16 cellular contexts compared by ENCODE assay signal in genomic region chr5:131981516-131981915, GRCh38. TPM values are rescaled to one million over a fixed set of nuclear protein-coding genes. Genes with fewer than 3 reads are reported as not detected.
DNase-seq lines count a peak whose midpoint lies in the region; ATAC-seq and TF ChIP-seq lines count a peak whose summit lies in the region.
"Had no signal": no experiment of that assay in that cellular context is flagged by ENCODE, and none has a peak within 500 bp of the region (broad histone marks: within the 10 kb centered on the region; RNA-seq: fewer than 3 reads in every experiment).

No MANE protein-coding gene starts in this region.

- no peaks in the 10 kb centered on the region for H3K27me3 ChIP-seq in RWPE2 (ENCODE audit: insufficient read depth, poor library complexity, severe bottlenecking)
- no peaks in the 10 kb centered on the region for H3K27me3 ChIP-seq in vagina

- H3K36me3 ChIP-seq in RWPE2 (ENCODE audit: low read depth) (no peaks in the 10 kb centered on the region), vagina (no peaks in the 10 kb centered on the region)

- H3K4me1 Mint-ChIP-seq in activated T-helper 1 cell treated with anti-CD3 and anti-CD28 coated beads, Interleukin-12 subunit alpha, Interleukin-12 subunit beta, Interleukin-2, Interleukin-4 antibody, amounts not matched to agents 30 ng/mL and 10 ng/mL and 1 ng/mL, durations not matched to agents 14 hours and 24 hours and 36 hours (ENCODE audit: low read depth): peaks cover 28% of the 10 kb centered on the region
- peaks cover 50% of the 10 kb centered on the region for H3K4me1 Mint-ChIP-seq in stimulated activated effector memory CD8-positive, alpha-beta T cell treated with anti-CD3 and anti-CD28 coated beads, Interleukin-12 subunit alpha, Interleukin-12 subunit beta, amount 100 ng/mL, for 72 hours
- H3K4me1 Mint-ChIP-seq: CD14-positive monocyte, H9 had no signal

- peaks cover 6% of the 10 kb centered on the region for H3K36me3 Mint-ChIP-seq in activated T-helper 1 cell treated with anti-CD3 and anti-CD28 coated beads, Interleukin-12 subunit alpha, Interleukin-12 subunit beta, Interleukin-2, Interleukin-4 antibody, amounts not matched to agents 30 ng/mL and 10 ng/mL and 1 ng/mL, durations not matched to agents 14 hours and 24 hours and 36 hours (ENCODE audit: low read depth)
- no peaks in the 10 kb centered on the region for H3K36me3 Mint-ChIP-seq in stimulated activated effector memory CD8-positive, alpha-beta T cell treated with anti-CD3 and anti-CD28 coated beads, Interleukin-12 subunit alpha, Interleukin-12 subunit beta, amount 100 ng/mL, for 72 hours
- H3K36me3 Mint-ChIP-seq: CD14-positive monocyte; CD8-positive, alpha-beta T cell had no signal

- H3K4me1 ChIP-seq in RWPE2 (ENCODE audit: insufficient read depth, poor library complexity, severe bottlenecking) (no peaks in the 10 kb centered on the region), vagina (no peaks in the 10 kb centered on the region)
- H3K4me1 ChIP-seq: A549 had no signal

- H3K27me3 Mint-ChIP-seq in activated T-helper 1 cell treated with anti-CD3 and anti-CD28 coated beads, Interleukin-12 subunit alpha, Interleukin-12 subunit beta, Interleukin-2, Interleukin-4 antibody, amounts not matched to agents 30 ng/mL and 10 ng/mL and 1 ng/mL, durations not matched to agents 14 hours and 24 hours and 36 hours (ENCODE audit: insufficient read depth): peaks cover 21% of the 10 kb centered on the region

- no peaks in the 10 kb centered on the region for H3K9me3 Mint-ChIP-seq in activated T-helper 1 cell treated with anti-CD3 and anti-CD28 coated beads, Interleukin-12 subunit alpha, Interleukin-12 subunit beta, Interleukin-2, Interleukin-4 antibody, amounts not matched to agents 30 ng/mL and 10 ng/mL and 1 ng/mL, durations not matched to agents 14 hours and 24 hours and 36 hours
- no peaks in the 10 kb centered on the region for H3K9me3 Mint-ChIP-seq in stimulated activated effector memory CD8-positive, alpha-beta T cell treated with anti-CD3 and anti-CD28 coated beads, Interleukin-12 subunit alpha, Interleukin-12 subunit beta, amount 100 ng/mL, for 72 hours
- H3K9me3 Mint-ChIP-seq: CD14-positive monocyte; CD8-positive, alpha-beta T cell; H9 had no signal

- no peak for TF ChIP-seq POLR2A in vagina (IDR thresholded peaks at IDR 0.05)

- H3K9me3 ChIP-seq in RWPE2 (ENCODE audit: severe bottlenecking) (no peaks in the 10 kb centered on the region), vagina (no peaks in the 10 kb centered on the region)
- H3K9me3 ChIP-seq: A549 had no signal

- H3K4me3 Mint-ChIP-seq in activated T-helper 1 cell treated with anti-CD3 and anti-CD28 coated beads, Interleukin-12 subunit alpha, Interleukin-12 subunit beta, Interleukin-2, Interleukin-4 antibody, amounts not matched to agents 30 ng/mL and 10 ng/mL and 1 ng/mL, durations not matched to agents 14 hours and 24 hours and 36 hours: no peak overlapping the region
- H3K4me3 Mint-ChIP-seq in stimulated activated effector memory CD8-positive, alpha-beta T cell treated with anti-CD3 and anti-CD28 coated beads, Interleukin-12 subunit alpha, Interleukin-12 subunit beta, amount 100 ng/mL, for 72 hours: no peak overlapping the region
- H3K4me3 Mint-ChIP-seq: CD14-positive monocyte; CD8-positive, alpha-beta T cell; H9 had no signal

- DNase-seq in RWPE2 (ENCODE audit: low spot score) (no peak), GM20000 (ENCODE audit: low spot score) (no peak), vagina (ENCODE audit: extremely low spot score in 2 of 2) (no peak)
- no peak for DNase-seq in activated T-helper 1 cell treated with anti-CD3 and anti-CD28 coated beads, Interleukin-12 subunit alpha, Interleukin-12 subunit beta, Interleukin-2, Interleukin-4 antibody, amounts not matched to agents 30 ng/mL and 10 ng/mL and 1 ng/mL, durations not matched to agents 14 hours and 24 hours and 36 hours (ENCODE audit: low spot score)
- DNase-seq in stimulated activated effector memory CD8-positive, alpha-beta T cell treated with anti-CD3 and anti-CD28 coated beads, Interleukin-12 subunit alpha, Interleukin-12 subunit beta, amount 100 ng/mL, for 72 hours (ENCODE audit: low spot score in 2 of 2): no peak
- DNase-seq: CD8-positive, alpha-beta T cell; COR-L47; DMS153; DMS79 treated with DMSO at 0.1 percent for 48 hours; EL; GOT3; H9 had no signal

- TF ChIP-seq CTCF in RWPE2 (IDR thresholded peaks at IDR 0.05; ENCODE audit: poor library complexity, severe bottlenecking) (no peak), GM20000 (IDR thresholded peaks at IDR 0.05; ENCODE audit: extremely low read depth, missing control alignments) (no peak), vagina (IDR thresholded peaks at IDR 0.05) (no peak)

- intact Hi-C loops in activated T-helper 1 cell treated with anti-CD3 and anti-CD28 coated beads, Interleukin-12 subunit alpha, Interleukin-12 subunit beta, Interleukin-2, Interleukin-4 antibody, amounts not matched to agents 30 ng/mL and 10 ng/mL and 1 ng/mL, durations not matched to agents 14 hours and 24 hours and 36 hours (cut with micrococcal nuclease): no loop called here
- intact Hi-C loops in vagina (cut with DNase I): no loop called here

- peak; percentile 30 for ATAC-seq in RWPE2 (ENCODE audit: low read depth)
- ATAC-seq in esophagus mucosa: peak; percentile 39
- ATAC-seq in stimulated activated effector memory CD8-positive, alpha-beta T cell treated with anti-CD3 and anti-CD28 coated beads, Interleukin-12 subunit alpha, Interleukin-12 subunit beta, amount 100 ng/mL, for 72 hours: no peak
- ATAC-seq: A549; CD8-positive, alpha-beta T cell had no signal

- H3K4me3 ChIP-seq in RWPE2 (ENCODE audit: severe bottlenecking) (no peak overlapping the region), vagina (no peak overlapping the region)
- H3K4me3 ChIP-seq: A549 had no signal

- H3K27ac Mint-ChIP-seq in activated T-helper 1 cell treated with anti-CD3 and anti-CD28 coated beads, Interleukin-12 subunit alpha, Interleukin-12 subunit beta, Interleukin-2, Interleukin-4 antibody, amounts not matched to agents 30 ng/mL and 10 ng/mL and 1 ng/mL, durations not matched to agents 14 hours and 24 hours and 36 hours: peak overlapping the region; percentile 50
- peak overlapping the region; percentile 6 for H3K27ac Mint-ChIP-seq in stimulated activated effector memory CD8-positive, alpha-beta T cell treated with anti-CD3 and anti-CD28 coated beads, Interleukin-12 subunit alpha, Interleukin-12 subunit beta, amount 100 ng/mL, for 72 hours
- H3K27ac Mint-ChIP-seq: CD14-positive monocyte; CD8-positive, alpha-beta T cell; H9 had no signal

- H3K27ac ChIP-seq in RWPE2 (ENCODE audit: poor library complexity, severe bottlenecking) (no peak overlapping the region), vagina (no peak overlapping the region)
- H3K27ac ChIP-seq: A549 had no signal

RNA-seq across cellular contexts. Expression of gene ACSL6, which starts 29.9 kb away (rescaled TPM):
- total RNA-seq in activated T-helper 1 cell treated with anti-CD3 and anti-CD28 coated beads, Interleukin-12 subunit alpha, Interleukin-12 subunit beta, Interleukin-2, Interleukin-4 antibody, amounts not matched to agents 30 ng/mL and 10 ng/mL and 1 ng/mL, durations not matched to agents 14 hours and 24 hours and 36 hours: 48.1 and 50.6 TPM in 2 replicates
- 0.08 TPM for total RNA-seq in esophagus mucosa
- 0.49 TPM for total RNA-seq in vagina
- total RNA-seq: HT-29 had no signal

RNA-seq across cellular contexts. Expression of gene MEIKIN, which starts 36.1 kb away (rescaled TPM):
- not detected in 2 replicates for total RNA-seq in activated T-helper 1 cell treated with anti-CD3 and anti-CD28 coated beads, Interleukin-12 subunit alpha, Interleukin-12 subunit beta, Interleukin-2, Interleukin-4 antibody, amounts not matched to agents 30 ng/mL and 10 ng/mL and 1 ng/mL, durations not matched to agents 14 hours and 24 hours and 36 hours
- total RNA-seq in esophagus mucosa (not detected), vagina (not detected)
- total RNA-seq: CD8-positive, alpha-beta T cell; H9; HT-29 had no signal

Comparison
In these comparisons a context has a peak if more than half of its experiments do, and no peak if none do; other contexts are left out.
1. RNA of gene ACSL6, which starts 29.9 kb away (total RNA-seq): 48.1 to 50.6 TPM in activated T-helper 1 cell treated with anti-CD3 and anti-CD28 coated beads, Interleukin-12 subunit alpha, Interleukin-12 subunit beta, Interleukin-2, Interleukin-4 antibody, amounts not matched to agents 30 ng/mL and 10 ng/mL and 1 ng/mL, durations not matched to agents 14 hours and 24 hours and 36 hours; 0.49 TPM in vagina (single experiment) and 0.08 TPM in esophagus mucosa (single experiment); every median in the first group is over 10 times any median in the second.